ENCODE assay signal across 35 cellular contexts in the genomic region with DNA sequence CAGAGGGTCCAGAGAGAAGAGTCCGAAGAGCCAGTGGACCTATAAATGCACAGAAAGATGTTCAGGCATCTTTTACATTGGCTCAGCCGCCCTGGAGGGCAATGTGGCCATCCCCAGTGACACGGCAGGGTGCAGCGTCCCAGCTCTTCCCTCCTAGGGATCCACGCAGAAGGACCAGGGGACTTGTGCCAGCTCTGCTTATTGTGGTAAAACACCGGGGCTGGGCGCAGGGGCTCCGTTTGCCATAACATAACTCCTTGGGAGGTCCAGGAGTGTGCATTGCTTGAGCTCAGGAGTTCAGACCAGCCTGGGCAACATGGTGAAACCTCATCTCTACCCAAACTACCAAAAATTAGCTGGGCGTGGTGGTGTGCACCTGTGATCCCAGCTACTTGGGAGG.
"Had no signal": no experiment of that assay in that cellular context is flagged by ENCODE, and none has a peak within 500 bp of the region (broad histone marks: within the 10 kb centered on the region; RNA-seq: fewer than 3 reads in every experiment).

No MANE protein-coding gene starts in this region.

- H3K4me1 ChIP-seq: adrenal gland, body of pancreas, colonic mucosa, heart left ventricle had no signal

- H3K4me1 Mint-ChIP-seq: activated B cell treated with CpG ODN at 0.5 μM for 24 hours; activated naive CD4-positive, alpha-beta T cell treated with anti-CD3 and anti-CD28 coated beads, Interleukin-2, amount 50 U/mL, for 24 hours; activated naive CD8-positive, alpha-beta T cell treated with anti-CD3 and anti-CD28 coated beads for 36 hours; activated naive CD8-positive, alpha-beta T cell treated with anti-CD3 and anti-CD28 coated beads, Interleukin-2, amount 50 U/mL, for 24 hours; endodermal cell; T-helper 17 cell had no signal

- H3K36me3 Mint-ChIP-seq: activated naive CD4-positive, alpha-beta T cell treated with anti-CD3 and anti-CD28 coated beads, Interleukin-2, amount 50 U/mL, for 24 hours; activated naive CD8-positive, alpha-beta T cell treated with anti-CD3 and anti-CD28 coated beads for 36 hours had no signal

- DNase-seq: activated B cell treated with CpG ODN at 0.5 μM for 24 hours; activated CD4-positive, alpha-beta T cell treated with anti-CD3 and anti-CD28 coated beads for 48 hours; activated CD4-positive, alpha-beta T cell treated with anti-CD3 and anti-CD28 coated beads, Interleukin-2, amount 50 U/mL, for 1 hour; activated CD4-positive, alpha-beta T cell treated with anti-CD3 and anti-CD28 coated beads, Interleukin-2, amount 50 U/mL, for 48 hours; activated CD8-positive, alpha-beta memory T cell treated with anti-CD3 and anti-CD28 coated beads for 24 hours; activated CD8-positive, alpha-beta memory T cell treated with anti-CD3 and anti-CD28 coated beads, Interleukin-2, amount 50 U/mL, for 4 hours; activated CD8-positive, alpha-beta T cell treated with anti-CD3 and anti-CD28 coated beads for 36 hours; activated effector memory CD4-positive, alpha-beta T cell treated with anti-CD3 and anti-CD28 coated beads, Interleukin-2, amount 50 U/mL, for 16 hours; activated naive CD4-positive, alpha-beta T cell treated with anti-CD3 and anti-CD28 coated beads for 36 hours; activated naive CD8-positive, alpha-beta T cell treated with anti-CD3 and anti-CD28 coated beads for 36 hours; activated naive CD8-positive, alpha-beta T cell treated with anti-CD3 and anti-CD28 coated beads, Interleukin-2, amount 50 U/mL, for 24 hours; activated T-cell treated with anti-CD3 and anti-CD28 coated beads, Interleukin-2, amount 50 U/mL, for 1 hour; activated T-cell treated with anti-CD3 and anti-CD28 coated beads, Interleukin-2, amount 50 U/mL, for 48 hours; adrenal gland; amygdala; aorta; body of pancreas; caudate nucleus; colonic mucosa; dorsolateral prefrontal cortex; effector memory CD4-positive, alpha-beta T cell; endodermal cell; foreskin fibroblast; heart left ventricle; T-helper 1 cell; T-helper 17 cell; T1000; WERI-Rb-1 had no signal

- H3K36me3 ChIP-seq: adrenal gland, colonic mucosa, heart left ventricle, WERI-Rb-1 had no signal

- H3K27me3 ChIP-seq: colonic mucosa had no signal

- H3K4me3 Mint-ChIP-seq: activated B cell treated with CpG ODN at 0.5 μM for 24 hours; activated CD8-positive, alpha-beta T cell treated with anti-CD3 and anti-CD28 coated beads for 36 hours; activated naive CD4-positive, alpha-beta T cell treated with anti-CD3 and anti-CD28 coated beads for 36 hours; activated naive CD4-positive, alpha-beta T cell treated with anti-CD3 and anti-CD28 coated beads, Interleukin-2, amount 50 U/mL, for 24 hours; activated naive CD8-positive, alpha-beta T cell treated with anti-CD3 and anti-CD28 coated beads for 36 hours; activated naive CD8-positive, alpha-beta T cell treated with anti-CD3 and anti-CD28 coated beads, Interleukin-2, amount 50 U/mL, for 24 hours; activated T-helper 1 cell treated with anti-CD3 and anti-CD28 coated beads, Interleukin-12 subunit alpha, Interleukin-12 subunit beta, Interleukin-2, Interleukin-4 antibody, amounts not matched to agents 30 ng/mL and 10 ng/mL and 1 ng/mL, durations not matched to agents 14 hours and 24 hours and 36 hours; dendritic cell treated with granulocyte-macrophage colony-stimulating factor and Interleukin-4, amounts not matched to agents 40 ng/mL and 50 ng/mL, for 4 days; endodermal cell; T-helper 17 cell; T-helper 2 cell treated with Interferon-gamma antibody and Interleukin-4, amounts not matched to agents 5 μg/mL and 100 μg/mL, for 36 hours had no signal

- H3K9me3 Mint-ChIP-seq: activated B cell treated with CpG ODN at 0.5 μM for 24 hours; activated CD8-positive, alpha-beta T cell treated with anti-CD3 and anti-CD28 coated beads for 36 hours; activated naive CD4-positive, alpha-beta T cell treated with anti-CD3 and anti-CD28 coated beads for 36 hours; activated naive CD4-positive, alpha-beta T cell treated with anti-CD3 and anti-CD28 coated beads, Interleukin-2, amount 50 U/mL, for 24 hours; activated naive CD8-positive, alpha-beta T cell treated with anti-CD3 and anti-CD28 coated beads for 36 hours; activated naive CD8-positive, alpha-beta T cell treated with anti-CD3 and anti-CD28 coated beads, Interleukin-2, amount 50 U/mL, for 24 hours; activated T-helper 1 cell treated with anti-CD3 and anti-CD28 coated beads, Interleukin-12 subunit alpha, Interleukin-12 subunit beta, Interleukin-2, Interleukin-4 antibody, amounts not matched to agents 30 ng/mL and 10 ng/mL and 1 ng/mL, durations not matched to agents 14 hours and 24 hours and 36 hours; activated T-helper 2 cell treated with anti-CD3 and anti-CD28 coated beads, Interferon-gamma antibody, Interleukin-2, Interleukin-4, amounts not matched to agents 10 μg/mL and 5 μg/mL and 100 μg/mL, durations not matched to agents 14 hours and 24 hours and 36 hours; dendritic cell treated with granulocyte-macrophage colony-stimulating factor and Interleukin-4, amounts not matched to agents 40 ng/mL and 50 ng/mL, for 4 days; endodermal cell; T-helper 2 cell treated with Interferon-gamma antibody and Interleukin-4, amounts not matched to agents 5 μg/mL and 100 μg/mL, for 36 hours had no signal

- ATAC-seq: activated CD4-positive, CD25-positive, alpha-beta regulatory T cell treated with anti-CD3 and anti-CD28 coated beads, Interleukin-2, amount 50 U/mL, for 24 hours; activated CD8-positive, alpha-beta T cell treated with anti-CD3 and anti-CD28 coated beads for 36 hours; activated naive CD8-positive, alpha-beta T cell treated with anti-CD3 and anti-CD28 coated beads, Interleukin-2, amount 50 U/mL, for 24 hours; body of pancreas; esophagus mucosa; heart left ventricle; T-helper 17 cell had no signal

- H3K9me3 ChIP-seq: adrenal gland, body of pancreas, colonic mucosa, heart left ventricle had no signal

- H3K27ac Mint-ChIP-seq: activated B cell treated with CpG ODN at 0.5 μM for 24 hours; activated CD8-positive, alpha-beta T cell treated with anti-CD3 and anti-CD28 coated beads for 36 hours; activated naive CD4-positive, alpha-beta T cell treated with anti-CD3 and anti-CD28 coated beads for 36 hours; activated naive CD4-positive, alpha-beta T cell treated with anti-CD3 and anti-CD28 coated beads, Interleukin-2, amount 50 U/mL, for 24 hours; activated naive CD8-positive, alpha-beta T cell treated with anti-CD3 and anti-CD28 coated beads for 36 hours; activated naive CD8-positive, alpha-beta T cell treated with anti-CD3 and anti-CD28 coated beads, Interleukin-2, amount 50 U/mL, for 24 hours; activated T-helper 1 cell treated with anti-CD3 and anti-CD28 coated beads, Interleukin-12 subunit alpha, Interleukin-12 subunit beta, Interleukin-2, Interleukin-4 antibody, amounts not matched to agents 30 ng/mL and 10 ng/mL and 1 ng/mL, durations not matched to agents 14 hours and 24 hours and 36 hours; activated T-helper 2 cell treated with anti-CD3 and anti-CD28 coated beads, Interferon-gamma antibody, Interleukin-2, Interleukin-4, amounts not matched to agents 10 μg/mL and 5 μg/mL and 100 μg/mL, durations not matched to agents 14 hours and 24 hours and 36 hours; dendritic cell treated with granulocyte-macrophage colony-stimulating factor and Interleukin-4, amounts not matched to agents 40 ng/mL and 50 ng/mL, for 4 days; endodermal cell; T-helper 17 cell; T-helper 2 cell treated with Interferon-gamma antibody and Interleukin-4, amounts not matched to agents 5 μg/mL and 100 μg/mL, for 36 hours had no signal

- H3K4me3 ChIP-seq: adrenal gland, body of pancreas, colonic mucosa, dorsolateral prefrontal cortex, heart left ventricle had no signal

- H3K27ac ChIP-seq: adrenal gland, body of pancreas, colonic mucosa, dorsolateral prefrontal cortex, heart left ventricle, WERI-Rb-1 had no signal

- H3K27me3 Mint-ChIP-seq: dendritic cell treated with granulocyte-macrophage colony-stimulating factor and Interleukin-4, amounts not matched to agents 40 ng/mL and 50 ng/mL, for 4 days had no signal
